ENCODE assay signal across 8 cellular contexts in the genomic region with DNA sequence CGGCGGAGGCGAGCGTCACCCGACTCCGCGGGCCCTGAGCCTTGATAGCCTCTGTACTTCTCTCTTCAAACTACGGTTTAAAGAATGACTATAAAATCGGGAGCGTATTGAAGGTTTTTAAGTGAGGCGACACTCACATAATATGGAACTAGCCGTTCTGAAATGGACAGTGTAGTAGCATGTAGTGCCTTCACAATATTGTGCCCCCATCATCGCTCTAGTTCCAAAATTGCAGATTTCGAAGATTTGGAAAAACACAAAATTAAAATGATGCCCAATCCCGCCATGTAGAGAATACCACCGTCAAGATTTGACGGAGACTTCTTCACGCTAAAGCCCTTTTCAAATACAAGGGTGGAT. TPM values are rescaled to one million over a fixed set of nuclear protein-coding genes. Genes with fewer than 3 reads are reported as not detected.
A peak's percentile ranks its signal among the peaks of the same experiment; 100 is the strongest.
DNase-seq lines count a peak whose midpoint lies in the region; ATAC-seq and TF ChIP-seq lines count a peak whose summit lies in the region.

No MANE protein-coding gene starts in this region.

- CTCF ChIA-PET in Panc1 (lab: Charles Lee): interaction anchor here (0.6 kb wide), 1 partner anchor 204 kb away, joined by 3 read pairs; no protein-coding TSS in a partner anchor

- TF ChIP-seq CTCF in GM12875 (IDR thresholded peaks at IDR 0.05; ENCODE audit: borderline replicate concordance, insufficient read depth, low read depth, low read length): no peak
- TF ChIP-seq CTCF in Panc1 (IDR thresholded peaks at IDR 0.05): peak; percentile 64
- no peak for TF ChIP-seq CTCF in prostate gland (IDR thresholded peaks at IDR 0.05)

- in situ Hi-C loops in Panc1 (cut with HindIII; ENCODE audit: low pct_unique_long_range_greater_than_20kb, low sequenced_read_pairs): no loop called here

- peaks cover 4% of the 10 kb centered on the region for H3K4me1 ChIP-seq in Panc1 (ENCODE audit: control insufficient read depth, insufficient read depth, low read length)
- peaks cover 0 to 2% of the 10 kb centered on the region in 2 donors for H3K4me1 ChIP-seq in esophagus (ENCODE audit: control insufficient read depth in 2 of 2, insufficient read depth in 2 of 2, low read length in 1 of 2)
- peaks cover 9% of the 10 kb centered on the region for H3K4me1 ChIP-seq in prostate gland (replicated peaks)

- WGBS in esophagus, 2 donors: 17% methylated on average over 18 of the region's 18 CpGs
- WGBS in prostate gland: 19% methylated on average over 18 of the region's 18 CpGs

- POLR2A ChIA-PET in Panc1 (lab: Charles Lee): no interaction called here

- no peaks in the 10 kb centered on the region for H3K9me3 ChIP-seq in Panc1 (ENCODE audit: control insufficient read depth, insufficient read depth, low read depth, low read length)
- peaks cover 0 to 2% of the 10 kb centered on the region in 2 donors for H3K9me3 ChIP-seq in esophagus (ENCODE audit: control insufficient read depth in 2 of 2, insufficient read depth in 1 of 2, low read depth in 1 of 2, low read length in 1 of 2)
- H3K9me3 ChIP-seq in prostate gland: no peaks in the 10 kb centered on the region

- H3K27me3 ChIP-seq in Panc1 (ENCODE audit: control insufficient read depth, insufficient read depth, low read length): no peaks in the 10 kb centered on the region
- no peaks in the 10 kb centered on the region for H3K27me3 ChIP-seq in esophagus (ENCODE audit: control insufficient read depth in 1 of 2, insufficient read depth in 2 of 2, low read length in 2 of 2)
- H3K27me3 ChIP-seq in prostate gland (replicated peaks; ENCODE audit: insufficient read depth): no peaks in the 10 kb centered on the region

- peak overlapping the region; percentile 84 for H3K4me3 ChIP-seq in GM12875 (ENCODE audit: low read depth, low read length)
- peak overlapping the region; percentile 89 to 98 for H3K4me3 ChIP-seq in Panc1 (ENCODE audit: low read depth in 2 of 2, low read length in 2 of 2)
- H3K4me3 ChIP-seq in esophagus (ENCODE audit: low read depth in 1 of 2, low read length in 2 of 2): peak overlapping the region; percentile 98 to 99
- peak overlapping the region; percentile 75 to 79 for H3K4me3 ChIP-seq in prostate gland

- DNase-seq in Panc1 (ENCODE audit: low read depth, low spot score): no peak
- DNase-seq in prostate gland (ENCODE audit: low spot score): no peak
- DNase-seq in Kasumi-1 (lab: John Stamatoyannopoulos, UW): no peak
- DNase-seq in islet precursor cell: no peak

- intact Hi-C loops in Panc1 (cut with micrococcal nuclease; ENCODE audit: unreplicated experiment) (no loop called here), prostate gland (cut with DNase I) (loop anchor here (10.0 kb wide), 1 partner anchor 192 kb away; no protein-coding TSS in a partner anchor)

- BruUV-seq in Panc1 (replicated peaks; lab: Mats Ljungman, UMichigan): no TSS peak

- ATAC-seq in Panc1 (peak; percentile 10; the same call in 1 of the 2 replicates), GM21576 (IDR thresholded peaks at IDR 0.05; ENCODE audit: unreplicated experiment) (no peak), HG03521 (IDR thresholded peaks at IDR 0.05; ENCODE audit: unreplicated experiment) (no peak)

- H3K36me3 ChIP-seq in Panc1 (ENCODE audit: control insufficient read depth, insufficient read depth, low read length) (no peaks in the 10 kb centered on the region; the same call in 1 of the 2 replicates), esophagus (ENCODE audit: control insufficient read depth in 2 of 2, insufficient read depth in 2 of 2, low read length in 1 of 2) (peaks cover 0 to 5% of the 10 kb centered on the region in 2 donors), prostate gland (no peaks in the 10 kb centered on the region)

- H3K27ac ChIP-seq in Panc1 (ENCODE audit: low read length) (peak overlapping the region; percentile 34; the same call in 1 of the 2 replicates), esophagus (ENCODE audit: low read depth in 2 of 2, low read length in 1 of 2) (peak overlapping the region; percentile 51 to 91), prostate gland (peak overlapping the region; percentile 81 to 83)

- no peak for TF ChIP-seq POLR2A in prostate gland (IDR thresholded peaks at IDR 0.05)

RNA-seq across cellular contexts. Expression of a gene that starts 0.3 kb away (rescaled TPM):
- total RNA-seq in Panc1 (2021; ENCODE audit: unreplicated experiment): 10.8 TPM
- 10.8 TPM for polyA plus RNA-seq in Panc1 (2012; ENCODE audit: insufficient read length)
- polyA plus RNA-seq in esophagus: 10 to 100 TPM; 10.8 to 12.3 TPM
- 10 to 100 TPM; 11.2 to 18.8 TPM for total RNA-seq in prostate gland
